Comparison of ENCODE assay signal across 17 cellular contexts in the genomic region with DNA sequence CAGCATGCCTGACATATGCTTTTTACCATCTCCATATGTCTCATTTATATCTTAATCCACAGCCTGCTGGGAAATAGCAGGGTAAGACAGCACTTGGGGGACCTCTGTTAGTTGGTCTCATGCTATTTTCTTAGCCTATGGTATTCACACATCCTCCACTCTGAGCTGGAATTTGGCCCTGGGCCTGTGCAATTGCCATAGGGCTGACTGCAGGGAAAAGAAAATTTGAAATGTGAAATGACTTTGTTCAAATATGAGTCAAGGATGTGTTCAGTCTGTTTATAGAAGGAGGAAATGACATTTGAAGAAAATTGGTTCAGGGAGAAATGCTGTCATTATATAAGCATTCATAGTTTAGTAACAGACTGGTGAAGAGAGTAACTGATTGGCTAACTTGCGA. TPM values are rescaled to one million over a fixed set of nuclear protein-coding genes. Genes with fewer than 3 reads are reported as not detected.
DNase-seq lines count a peak whose midpoint lies in the region; TF ChIP-seq lines count a peak whose summit lies in the region.
"Had no signal": no experiment of that assay in that cellular context is flagged by ENCODE, and none has a peak within 500 bp of the region (broad histone marks: within the 10 kb centered on the region; RNA-seq: fewer than 3 reads in every experiment).

No MANE protein-coding gene starts in this region.

- peaks cover 0 to 9% (median 1%) of the 10 kb centered on the region in 3 donors for H3K27me3 Mint-ChIP-seq in CD14-positive monocyte (ENCODE audit: low read depth in 3 of 3)

- H3K79me2 ChIP-seq in smooth muscle cell (ENCODE audit: low read depth), result no peaks in the 10 kb centered on the region

- peak overlapping the region; percentile 54 for H3K27ac ChIP-seq in smooth muscle cell (ENCODE audit: low read depth)
- H3K27ac ChIP-seq: 22Rv1 had no signal

- H3K4me3 ChIP-seq in fibroblast of mammary gland (ENCODE audit: control insufficient read depth, low read depth, low read length) (no peak overlapping the region), smooth muscle cell (no peak overlapping the region)

- no peaks in the 10 kb centered on the region for H4K20me1 ChIP-seq in smooth muscle cell (ENCODE audit: low read depth)

- H3K36me3 ChIP-seq in smooth muscle cell (ENCODE audit: low read depth), result no peaks in the 10 kb centered on the region

- no peaks in the 10 kb centered on the region for H3K9me3 ChIP-seq in smooth muscle cell (replicated peaks; ENCODE audit: low read depth)

- no peak overlapping the region for H3K4me3 Mint-ChIP-seq in CD14-positive monocyte
- H3K4me3 Mint-ChIP-seq: neural crest cell had no signal

- H3K4me1 ChIP-seq in smooth muscle cell (ENCODE audit: low read depth), result no peaks in the 10 kb centered on the region

- no peak overlapping the region for H3K9ac ChIP-seq in smooth muscle cell (ENCODE audit: low read depth)

- H2AFZ ChIP-seq in smooth muscle cell (ENCODE audit: low read depth), result no peak overlapping the region

- no peaks in the 10 kb centered on the region for H3K36me3 Mint-ChIP-seq in CD14-positive monocyte

- intact Hi-C loops in CD14-positive monocyte (cut with micrococcal nuclease), result no loop called here

- H3K27me3 ChIP-seq in smooth muscle cell (ENCODE audit: low read depth), result no peaks in the 10 kb centered on the region

- H3K4me1 Mint-ChIP-seq in CD14-positive monocyte, result peaks cover 6% of the 10 kb centered on the region
- H3K4me1 Mint-ChIP-seq: neural crest cell had no signal

- TF ChIP-seq CTCF in fibroblast of mammary gland (conservative IDR thresholded peaks at IDR 0.05; ENCODE audit: control insufficient read depth, insufficient read depth, low read depth, low read length), result no peak
- TF ChIP-seq CTCF in smooth muscle cell (IDR thresholded peaks at IDR 0.05; ENCODE audit: borderline replicate concordance, insufficient read depth, poor library complexity, severe bottlenecking), result no peak
- TF ChIP-seq CTCF in CD14-positive monocyte (IDR thresholded peaks at IDR 0.05), result no peak

- WGBS in smooth muscle cell (ENCODE audit: low lambda C conversion rate), result 75% methylated on average over 1 of the region's 1 CpG

- H3K4me2 ChIP-seq in smooth muscle cell, result no peak overlapping the region

- H3K9me3 Mint-ChIP-seq in CD14-positive monocyte, result peaks cover 0 to 1% (median 0%) of the 10 kb centered on the region in 7 donors
- H3K9me3 Mint-ChIP-seq: neural crest cell had no signal

- no peaks in the 10 kb centered on the region for H3F3A ChIP-seq in smooth muscle cell (ENCODE audit: low read depth)

- DNase-seq in DMS 273 (lab: John Stamatoyannopoulos, UW; ENCODE audit: unreplicated experiment) (peak; percentile 54), DMS 273 treated with DMSO at 0.1 percent for 48 hours (lab: John Stamatoyannopoulos, UW) (no peak), T1000 (lab: John Stamatoyannopoulos, UW) (peak; percentile 2), fibroblast of mammary gland (ENCODE audit: low read depth) (peak; percentile 84), smooth muscle cell (lab: John Stamatoyannopoulos, UW; ENCODE audit: unreplicated experiment) (no peak), NCI-H1417 (lab: John Stamatoyannopoulos, UW) (no peak), CD14-positive monocyte (ENCODE audit: low spot score) (no peak), epidermal melanocyte (ENCODE audit: insufficient read length, low spot score) (no peak)
- DNase-seq: activated gamma-delta T cell; DMS79; left ventricle myocardium superior; NCI-H2081; OCI-M1; stimulated activated CD4-positive, alpha-beta T cell treated with anti-CD3 and anti-CD28 coated beads, Interleukin-12 subunit alpha, Interleukin-12 subunit beta, amount 100 ng/mL, for 4 hours; T-helper 2 cell had no signal

- H3K27ac Mint-ChIP-seq in CD14-positive monocyte, result peak overlapping the region in 1 of 7 donors; percentile 46

RNA-seq across cellular contexts. Expression of gene MAP7D3, which starts 9.6 kb away (rescaled TPM):
- total RNA-seq in smooth muscle cell, result 8.1 and 12.4 TPM in 2 replicates
- polyA plus RNA-seq in smooth muscle cell (6.3 and 9.3 TPM in 2 replicates), CD14-positive monocyte (1 to 10 TPM; 1.8 to 3.4 TPM)

RNA-seq across cellular contexts. Expression of gene ADGRG4, which starts 40.0 kb away (rescaled TPM):
- not detected in 2 replicates for total RNA-seq in smooth muscle cell
- polyA plus RNA-seq in smooth muscle cell, result 0.04 TPM in 1 of 2 replicates, not detected in the other
- polyA plus RNA-seq in CD14-positive monocyte, result not detected
- total RNA-seq: left ventricle myocardium superior, neural crest cell had no signal

Comparison
In these comparisons a context has a peak if more than half of its experiments do, and no peak if none do; other contexts are left out.
1. DNase-seq: peak in DMS 273 (single experiment), T1000 (single experiment) and fibroblast of mammary gland (single experiment); none in DMS 273 treated with DMSO at 0.1 percent for 48 hours (single experiment), smooth muscle cell (single experiment), NCI-H1417 (0 of 3), CD14-positive monocyte (single experiment) and epidermal melanocyte (single experiment).